In genomic region chr12:67885370-67886169, GRCh38 we compare ENCODE assay signal across 18 cellular contexts.
A peak's percentile ranks its signal among the peaks of the same experiment; 100 is the strongest.
DNase-seq lines count a peak whose midpoint lies in the region; ATAC-seq, FAIRE-seq and TF ChIP-seq lines count a peak whose summit lies in the region.
"Had no signal": no experiment of that assay in that cellular context is flagged by ENCODE, and none has a peak within 500 bp of the region (broad histone marks: within the 10 kb centered on the region; RNA-seq: fewer than 3 reads in every experiment).

No MANE protein-coding gene starts in this region.

- 0 out of 2 replicates have a peak, but pooled peaks cover 6% of the 10 kb centered on the region for H3F3A ChIP-seq in GM23248 (ENCODE audit: insufficient read depth)

- H3K36me3 ChIP-seq in GM23248 (ENCODE audit: low read depth), result no peaks in the 10 kb centered on the region
- no peaks in the 10 kb centered on the region for H3K36me3 ChIP-seq in astrocyte (ENCODE audit: insufficient read depth, low read length)
- H3K36me3 ChIP-seq in left lung, result no peaks in the 10 kb centered on the region
- H3K36me3 ChIP-seq in stomach, result no peaks in the 10 kb centered on the region
- H3K36me3 ChIP-seq: lower lobe of right lung had no signal

- TF ChIP-seq EP300 in stomach (IDR thresholded peaks at IDR 0.05), result no peak

- peak overlapping the region; percentile 53 for H2AFZ ChIP-seq in GM23248
- no peak overlapping the region for H2AFZ ChIP-seq in astrocyte (ENCODE audit: low read depth, low read length)

- H3K27me3 Mint-ChIP-seq in astrocyte (ENCODE audit: low read depth, unreplicated experiment), result peaks cover 7% of the 10 kb centered on the region
- H3K27me3 Mint-ChIP-seq in stimulated activated naive B cell treated with anti-CD40 and anti-IgM and Interleukin-4, amounts not matched to agents 10 μg/mL and 1 μg/mL and 100 μg/mL, for 72 hours, result peaks cover 19 to 29% of the 10 kb centered on the region in 2 donors

- TF ChIP-seq CTCF in astrocyte (IDR thresholded peaks at IDR 0.05; ENCODE audit: insufficient read depth, low read depth, low read length), result no peak
- no peak for TF ChIP-seq CTCF in left lung (IDR thresholded peaks at IDR 0.05)
- TF ChIP-seq CTCF in stomach (IDR thresholded peaks at IDR 0.05), result no peak
- TF ChIP-seq CTCF in GM20000 (IDR thresholded peaks at IDR 0.05; ENCODE audit: extremely low read depth, missing control alignments), result no peak

- H3K27ac Mint-ChIP-seq in astrocyte (ENCODE audit: unreplicated experiment), result no peak overlapping the region
- no peak overlapping the region for H3K27ac Mint-ChIP-seq in stimulated activated naive B cell treated with anti-CD40 and anti-IgM and Interleukin-4, amounts not matched to agents 10 μg/mL and 1 μg/mL and 100 μg/mL, for 72 hours
- H3K27ac Mint-ChIP-seq: stimulated activated naive CD8-positive, alpha-beta T cell treated with anti-CD3 and anti-CD28 coated beads, Interleukin-15, Interleukin-2, amounts not matched to agents 100 ng/mL and 50 ng/mL, for 24 hours had no signal

- 12 to 13% methylated on average over 7 of the region's 7 CpGs for WGBS in GM23248 (ENCODE audit: low coverage in 1 of 2, low lambda C conversion rate in 2 of 2, missing lambda C conversion rate in 2 of 2), 2 experiments
- 41 to 59% (median 48%) methylated on average over 7 of the region's 7 CpGs for WGBS in stomach, 5 donors

- peaks cover 2% of the 10 kb centered on the region for H3K9me3 Mint-ChIP-seq in astrocyte (ENCODE audit: unreplicated experiment)
- H3K9me3 Mint-ChIP-seq in stimulated activated naive B cell treated with anti-CD40 and anti-IgM and Interleukin-4, amounts not matched to agents 10 μg/mL and 1 μg/mL and 100 μg/mL, for 72 hours, result no peaks in the 10 kb centered on the region
- H3K9me3 Mint-ChIP-seq: neural crest cell; stimulated activated naive CD8-positive, alpha-beta T cell treated with anti-CD3 and anti-CD28 coated beads, Interleukin-15, Interleukin-2, amounts not matched to agents 100 ng/mL and 50 ng/mL, for 24 hours had no signal

- no peak overlapping the region for H3K4me3 Mint-ChIP-seq in astrocyte (ENCODE audit: unreplicated experiment)
- no peak overlapping the region for H3K4me3 Mint-ChIP-seq in stimulated activated naive B cell treated with anti-CD40 and anti-IgM and Interleukin-4, amounts not matched to agents 10 μg/mL and 1 μg/mL and 100 μg/mL, for 72 hours
- H3K4me3 Mint-ChIP-seq: neural crest cell; stimulated activated naive CD8-positive, alpha-beta T cell treated with anti-CD3 and anti-CD28 coated beads, Interleukin-15, Interleukin-2, amounts not matched to agents 100 ng/mL and 50 ng/mL, for 24 hours had no signal

- no peaks in the 10 kb centered on the region for H3K4me1 Mint-ChIP-seq in astrocyte (ENCODE audit: low read depth, unreplicated experiment)
- H3K4me1 Mint-ChIP-seq in stimulated activated naive B cell treated with anti-CD40 and anti-IgM and Interleukin-4, amounts not matched to agents 10 μg/mL and 1 μg/mL and 100 μg/mL, for 72 hours, result peaks cover 0 to 3% of the 10 kb centered on the region in 2 donors

- H3K4me1 ChIP-seq in GM23248 (ENCODE audit: insufficient read depth) (peaks cover 12% of the 10 kb centered on the region), astrocyte (ENCODE audit: insufficient read depth, low read length) (peaks cover 3% of the 10 kb centered on the region), left lung (no peaks in the 10 kb centered on the region), stomach (peaks cover 0 to 19% (median 7%) of the 10 kb centered on the region in 4 donors)

- no peaks in the 10 kb centered on the region for H3K9me2 ChIP-seq in GM23248 (ENCODE audit: insufficient read depth)

- TF ChIP-seq POLR2A in stomach (IDR thresholded peaks at IDR 0.05), result no peak

- DNase-seq in GM23248, result peak; percentile 22
- DNase-seq in astrocyte (ENCODE audit: low read depth), result peak; percentile 88
- DNase-seq in left lung, result no peak
- DNase-seq in stomach, result no peak
- no peak for DNase-seq in stimulated activated naive B cell treated with anti-CD40 and anti-IgM and Interleukin-4, amounts not matched to agents 10 μg/mL and 1 μg/mL and 100 μg/mL, for 72 hours
- no peak for DNase-seq in GM20000 (ENCODE audit: low spot score)
- no peak for DNase-seq in mesenteric fat pad (ENCODE audit: low spot score)
- DNase-seq: activated CD4-positive, alpha-beta T cell treated with anti-CD3 and anti-CD28 coated beads, Interleukin-2, amount 50 U/mL, for 4 hours; DMS79 treated with DMSO at 0.1 percent for 48 hours; lower lobe of right lung; NCI-H1694 treated with DMSO at 0.1 percent for 48 hours; small intestine had no signal

- H3K27me3 ChIP-seq in GM23248 (replicated peaks; ENCODE audit: insufficient read depth), result no peaks in the 10 kb centered on the region
- no peaks in the 10 kb centered on the region for H3K27me3 ChIP-seq in astrocyte (ENCODE audit: insufficient read depth, low read length)
- H3K27me3 ChIP-seq in left lung, result no peaks in the 10 kb centered on the region
- H3K27me3 ChIP-seq in stomach, result no peaks in the 10 kb centered on the region

- H3K9me3 ChIP-seq in GM23248 (ENCODE audit: low read depth) (no peaks in the 10 kb centered on the region), astrocyte (ENCODE audit: insufficient read depth, low read depth, low read length) (no peaks in the 10 kb centered on the region), left lung (no peaks in the 10 kb centered on the region), stomach (no peaks in the 10 kb centered on the region)
- H3K9me3 ChIP-seq: lower lobe of right lung had no signal

- peak; percentile 31 for ATAC-seq in left lung
- ATAC-seq in stimulated activated naive B cell treated with anti-CD40 and anti-IgM and Interleukin-4, amounts not matched to agents 10 μg/mL and 1 μg/mL and 100 μg/mL, for 72 hours (replicated peaks), result no peak
- ATAC-seq in GM21528 (IDR thresholded peaks at IDR 0.05; ENCODE audit: low FRiP score, unreplicated experiment), result no peak
- ATAC-seq: lower lobe of right lung had no signal

- H3K4me3 ChIP-seq in GM23248 (0 out of 2 replicates have a peak overlapping the region, but pooled peaks have one; percentile 13), astrocyte (ENCODE audit: insufficient read depth, low read depth, low read length) (no peak overlapping the region), left lung (no peak overlapping the region), stomach (no peak overlapping the region)
- H3K4me3 ChIP-seq: lower lobe of right lung had no signal

- in situ Hi-C loops in GM23248 (cut with MboI), result no loop called here

- no peaks in the 10 kb centered on the region for H4K20me1 ChIP-seq in GM23248 (ENCODE audit: insufficient read depth)
- no peaks in the 10 kb centered on the region for H4K20me1 ChIP-seq in astrocyte (ENCODE audit: insufficient read depth, low read length)

- H3K9ac ChIP-seq in GM23248 (no peak overlapping the region), astrocyte (ENCODE audit: low read length) (no peak overlapping the region)
- H3K9ac ChIP-seq: KMS-11 had no signal

- intact Hi-C loops in left lung (cut with DNase I) (no loop called here), stomach (cut with DNase I; ENCODE audit: low total_unique reads) (no loop called here)

- H3K27ac ChIP-seq in GM23248, result no peak overlapping the region
- H3K27ac ChIP-seq in astrocyte (ENCODE audit: low read depth, low read length), result no peak overlapping the region
- peak overlapping the region in 1 of 2 donors; percentile 2 for H3K27ac ChIP-seq in left lung
- peak overlapping the region in 3 of 5 donors; percentile 15 to 48 (median 27) for H3K27ac ChIP-seq in stomach
- H3K27ac ChIP-seq: C4-2B, KMS-11, lower lobe of right lung had no signal

- no peaks in the 10 kb centered on the region for H3K79me2 ChIP-seq in GM23248 (ENCODE audit: insufficient read depth)
- no peaks in the 10 kb centered on the region for H3K79me2 ChIP-seq in astrocyte (ENCODE audit: insufficient read depth, low read length)

- no peaks in the 10 kb centered on the region for H3K36me3 Mint-ChIP-seq in astrocyte (ENCODE audit: low read depth, unreplicated experiment)
- H3K36me3 Mint-ChIP-seq in stimulated activated naive B cell treated with anti-CD40 and anti-IgM and Interleukin-4, amounts not matched to agents 10 μg/mL and 1 μg/mL and 100 μg/mL, for 72 hours, result no peaks in the 10 kb centered on the region

- peak overlapping the region; percentile 2 for H3K4me2 ChIP-seq in GM23248 (ENCODE audit: unreplicated experiment)
- no peak overlapping the region for H3K4me2 ChIP-seq in astrocyte (ENCODE audit: low read length)
- H3K4me2 ChIP-seq: KMS-11 had no signal

- peak; percentile 13 for FAIRE-seq in astrocyte (lab: Jason Lieb, UNC)
- FAIRE-seq: endothelial cell of umbilical vein, small intestine had no signal

Comparison
In these comparisons a context has a peak if more than half of its experiments do, and no peak if none do; other contexts are left out.
1. DNase-seq: peak in GM23248 (single experiment) and astrocyte (single experiment); none in left lung (0 of 2), stomach (single experiment), stimulated activated naive B cell treated with anti-CD40 and anti-IgM and Interleukin-4, amounts not matched to agents 10 μg/mL and 1 μg/mL and 100 μg/mL, for 72 hours (single experiment), GM20000 (single experiment) and mesenteric fat pad (single experiment).
2. H3K27ac ChIP-seq: peak in stomach (3 of 5); none in GM23248 (single experiment) and astrocyte (single experiment).